In genomic region chr1:65066379-65066765, GRCh38 we compare ENCODE assay signal across 8 cellular contexts.
DNase-seq lines count a peak whose midpoint lies in the region; ATAC-seq and TF ChIP-seq lines count a peak whose summit lies in the region.

No MANE protein-coding gene starts in this region.

- CTCF ChIA-PET in activated naive CD4-positive, alpha-beta T cell treated with anti-CD3 and anti-CD28 coated beads, Interleukin-2, amount 10 ng/mL, durations not matched to agents 7 days and 5 days (lab: Charles Lee) = interaction anchor here (5.5 kb wide), 1 partner anchor 9 kb away, joined by 79 read pairs; no protein-coding TSS in a partner anchor

- H3K9me3 Mint-ChIP-seq in activated naive CD4-positive, alpha-beta T cell treated with anti-CD3 and anti-CD28 coated beads, Interleukin-2, amount 10 ng/mL, durations not matched to agents 7 days and 5 days = no peaks in the 10 kb centered on the region

- no peaks in the 10 kb centered on the region for H3K36me3 Mint-ChIP-seq in activated naive CD4-positive, alpha-beta T cell treated with anti-CD3 and anti-CD28 coated beads, Interleukin-2, amount 10 ng/mL, durations not matched to agents 7 days and 5 days

- H3K36me3 ChIP-seq in SU-DHL-6 (ENCODE audit: low read length) = no peaks in the 10 kb centered on the region
- peaks cover 0 to 6% of the 10 kb centered on the region in 2 donors for H3K36me3 ChIP-seq in psoas muscle (ENCODE audit: insufficient read depth in 1 of 2, low read depth in 1 of 2)

- TF ChIP-seq CTCF in SU-DHL-6 (IDR thresholded peaks at IDR 0.05; ENCODE audit: insufficient read depth, low read length, poor library complexity, severe bottlenecking) (no peak), fibroblast of villous mesenchyme (IDR thresholded peaks at IDR 0.05; ENCODE audit: insufficient read depth, low read depth, low read length) (no peak), psoas muscle (IDR thresholded peaks at IDR 0.05) (no peak)

- H3K27me3 Mint-ChIP-seq in activated naive CD4-positive, alpha-beta T cell treated with anti-CD3 and anti-CD28 coated beads, Interleukin-2, amount 10 ng/mL, durations not matched to agents 7 days and 5 days = peaks cover 21% of the 10 kb centered on the region

- peak overlapping the region; percentile 78 for H3K27ac Mint-ChIP-seq in activated naive CD4-positive, alpha-beta T cell treated with anti-CD3 and anti-CD28 coated beads, Interleukin-2, amount 10 ng/mL, durations not matched to agents 7 days and 5 days

- no peaks in the 10 kb centered on the region for H3K9me2 ChIP-seq in SU-DHL-6 (replicated peaks; ENCODE audit: insufficient read depth, low read length)

- intact Hi-C loops in psoas muscle (cut with DNase I) = loop anchor here in 1 of 2 donors (2.0 to 10.0 kb wide), 5 partner anchors 64 to 358 kb away; partner anchors contain the start of genes JAK1, LEPR and LEPROT

- H3K4me3 ChIP-seq in SU-DHL-6 (ENCODE audit: insufficient read depth, low read length, poor library complexity, severe bottlenecking) (peak overlapping the region; percentile 54), fibroblast of villous mesenchyme (ENCODE audit: low read depth, low read length) (peak overlapping the region; percentile 76), psoas muscle (peak overlapping the region; percentile 94)

- H3K79me2 ChIP-seq in SU-DHL-6 (ENCODE audit: insufficient read depth, low read length) = no peaks in the 10 kb centered on the region

- H3K9me3 ChIP-seq in SU-DHL-6 (ENCODE audit: insufficient read depth, low read length) (no peaks in the 10 kb centered on the region), psoas muscle (no peaks in the 10 kb centered on the region)

- H3K27ac ChIP-seq in SU-DHL-6 (ENCODE audit: low read depth, low read length) = no peak overlapping the region
- peak overlapping the region; percentile 100 for H3K27ac ChIP-seq in psoas muscle

- WGBS in psoas muscle, 3 donors = 0 to 1% (median 0%) methylated on average over 8 to 34 of the region's 34 CpGs

- H3K9ac ChIP-seq in SU-DHL-6 (ENCODE audit: low read length) = peak overlapping the region; percentile 45

- H3K4me1 ChIP-seq in psoas muscle = peaks cover 40% of the 10 kb centered on the region

- no peak for DNase-seq in activated naive CD4-positive, alpha-beta T cell treated with anti-CD3 and anti-CD28 coated beads, Interleukin-2, amount 10 ng/mL, durations not matched to agents 7 days and 5 days
- no peak for DNase-seq in activated naive CD4-positive, alpha-beta T cell (lab: John Stamatoyannopoulos, UW)
- DNase-seq in fibroblast of villous mesenchyme (ENCODE audit: low read depth) = peak; percentile 12
- no peak for DNase-seq in psoas muscle
- DNase-seq in occipital lobe (lab: John Stamatoyannopoulos, UW) = no peak
- DNase-seq in OCI-M2 (lab: John Stamatoyannopoulos, UW; ENCODE audit: unreplicated experiment) = no peak

- H2AFZ ChIP-seq in SU-DHL-6 (ENCODE audit: low read depth, low read length, severe bottlenecking) = peak overlapping the region; percentile 80

- H3K27me3 ChIP-seq in SU-DHL-6 (ENCODE audit: low read length) = no peaks in the 10 kb centered on the region
- H3K27me3 ChIP-seq in psoas muscle (ENCODE audit: insufficient read depth in 3 of 3, low read length in 2 of 3) = no peaks in the 10 kb centered on the region

- peak overlapping the region; percentile 92 for H3K4me3 Mint-ChIP-seq in activated naive CD4-positive, alpha-beta T cell treated with anti-CD3 and anti-CD28 coated beads, Interleukin-2, amount 10 ng/mL, durations not matched to agents 7 days and 5 days

- H3K4me2 ChIP-seq in SU-DHL-6 (ENCODE audit: low read depth, low read length, poor library complexity, severe bottlenecking) = peak overlapping the region; percentile 81

- ATAC-seq in psoas muscle (peak in 3 of 4 donors; percentile 20 to 39 (median 23)), GM19463 (IDR thresholded peaks at IDR 0.05; ENCODE audit: unreplicated experiment) (no peak)

- H3K4me1 Mint-ChIP-seq in activated naive CD4-positive, alpha-beta T cell treated with anti-CD3 and anti-CD28 coated beads, Interleukin-2, amount 10 ng/mL, durations not matched to agents 7 days and 5 days = peaks cover 45% of the 10 kb centered on the region

- no peaks in the 10 kb centered on the region for H4K20me1 ChIP-seq in SU-DHL-6 (ENCODE audit: low read depth, low read length)

- no peaks in the 10 kb centered on the region for H3F3A ChIP-seq in SU-DHL-6 (ENCODE audit: insufficient read depth)
